ENCODE assay signal across 23 cellular contexts in the genomic region with DNA sequence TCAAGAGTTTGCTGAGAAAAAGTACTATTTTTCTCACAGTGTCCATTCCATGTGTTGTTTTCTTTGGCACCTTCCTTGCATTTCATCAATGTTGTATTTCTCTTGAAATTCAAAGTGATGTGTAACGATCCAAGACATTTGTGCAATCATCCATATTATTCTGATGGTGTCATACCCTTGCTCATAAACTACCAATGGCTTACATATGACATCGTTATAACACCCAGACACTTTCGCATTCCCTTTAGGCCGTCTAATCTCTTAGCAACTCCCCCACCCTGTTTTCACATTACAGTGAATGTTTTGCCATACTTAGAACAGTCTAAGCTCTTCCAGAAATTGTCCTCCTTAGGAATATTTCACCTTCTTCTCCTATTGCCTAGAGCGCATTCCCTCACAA.
A peak's percentile ranks its signal among the peaks of the same experiment; 100 is the strongest.
DNase-seq lines count a peak whose midpoint lies in the region; ATAC-seq and TF ChIP-seq lines count a peak whose summit lies in the region.
"Had no signal": no experiment of that assay in that cellular context is flagged by ENCODE, and none has a peak within 500 bp of the region (broad histone marks: within the 10 kb centered on the region; RNA-seq: fewer than 3 reads in every experiment).

No MANE protein-coding gene starts in this region.

- ATAC-seq in Right ventricle myocardium superior (ENCODE audit: poor library complexity) (peak; percentile 71), HG03439 (IDR thresholded peaks at IDR 0.05; ENCODE audit: unreplicated experiment) (no peak), HG02798 (IDR thresholded peaks at IDR 0.05; ENCODE audit: poor library complexity, unreplicated experiment) (no peak)
- ATAC-seq: A549; activated CD8-positive, alpha-beta T cell treated with anti-CD3 and anti-CD28 coated beads, Interleukin-2, amount 10 ng/mL, durations not matched to agents 7 days and 5 days; activated T-cell treated with anti-CD3 and anti-CD28 coated beads, Interleukin-2, amount 50 U/mL, for 4 hours; esophagus mucosa had no signal

- H3K27me3 ChIP-seq in right atrium auricular region (no peaks in the 10 kb centered on the region), brain microvascular endothelial cell (replicated peaks) (no peaks in the 10 kb centered on the region)
- H3K27me3 ChIP-seq: cardiac muscle cell, transverse colon had no signal

- in situ Hi-C loops in brain microvascular endothelial cell (cut with HindIII; ENCODE audit: low pct_ligation_motif_present, low sequenced_read_pairs), result no loop called here

- DNase-seq in Right ventricle myocardium superior (no peak), right atrium auricular region (ENCODE audit: low spot score) (no peak), brain microvascular endothelial cell (peak; percentile 93), glomerular visceral epithelial cell (ENCODE audit: extremely low spot score) (peak; percentile 82), stromal cell of bone marrow (ENCODE audit: low read depth) (peak; percentile 6), superior temporal gyrus (ENCODE audit: extremely low spot score) (no peak)
- DNase-seq: activated CD8-positive, alpha-beta T cell treated with anti-CD3 and anti-CD28 coated beads, Interleukin-2, amount 10 ng/mL, durations not matched to agents 7 days and 5 days; activated T-cell treated with anti-CD3 and anti-CD28 coated beads, Interleukin-2, amount 50 U/mL, for 4 hours; CD4-positive, alpha-beta T cell; DMS79; hippocampal formation; MV-4-11; NCI-H2081; NCI-H526; retina; stimulated activated naive CD4-positive, alpha-beta T cell treated with Interleukin-2 at 50 U/mL for 16 hours; transverse colon had no signal

- H3K4me1 ChIP-seq in right atrium auricular region, result no peaks in the 10 kb centered on the region
- H3K4me1 ChIP-seq: A549, transverse colon had no signal

- H3K27ac ChIP-seq in right atrium auricular region, result no peak overlapping the region
- peak overlapping the region; percentile 98 for H3K27ac ChIP-seq in brain microvascular endothelial cell
- H3K27ac ChIP-seq: A549, cardiac muscle cell, HL-60, transverse colon had no signal

- peaks cover 0 to 12% of the 10 kb centered on the region in 2 donors for H3K9me3 ChIP-seq in right atrium auricular region
- H3K9me3 ChIP-seq: A549, transverse colon had no signal

- H3K4me3 ChIP-seq in right atrium auricular region (no peak overlapping the region), brain microvascular endothelial cell (ENCODE audit: low read depth, low read length) (no peak overlapping the region)
- H3K4me3 ChIP-seq: A549, cardiac muscle cell, transverse colon had no signal

- H3K36me3 ChIP-seq in right atrium auricular region, result no peaks in the 10 kb centered on the region
- no peaks in the 10 kb centered on the region for H3K36me3 ChIP-seq in brain microvascular endothelial cell (replicated peaks)
- H3K36me3 ChIP-seq: cardiac muscle cell, transverse colon had no signal

- TF ChIP-seq CTCF in right atrium auricular region (IDR thresholded peaks at IDR 0.05) (no peak), brain microvascular endothelial cell (IDR thresholded peaks at IDR 0.05; ENCODE audit: low read depth, low read length, missing control alignments) (no peak)

- intact Hi-C loops in Right ventricle myocardium superior (cut with DNase I), result no loop called here

Comparison
In these comparisons a context has a peak if more than half of its experiments do, and no peak if none do; other contexts are left out.
1. DNase-seq: peak in brain microvascular endothelial cell (single experiment), glomerular visceral epithelial cell (single experiment) and stromal cell of bone marrow (single experiment); none in Right ventricle myocardium superior (single experiment), right atrium auricular region (single experiment) and superior temporal gyrus (single experiment).